Comparison of ENCODE assay signal across 17 cellular contexts in genomic region chr20:46642265-46642942, GRCh38.
"Had no signal": no experiment of that assay in that cellular context is flagged by ENCODE, and none has a peak within 500 bp of the region (broad histone marks: within the 10 kb centered on the region; RNA-seq: fewer than 3 reads in every experiment).

No MANE protein-coding gene starts in this region.

- DNase-seq: activated CD4-positive, alpha-beta T cell treated with anti-CD3 and anti-CD28 coated beads for 48 hours; activated CD8-positive, alpha-beta memory T cell treated with anti-CD3 and anti-CD28 coated beads, Interleukin-2, amount 50 U/mL, for 48 hours; activated CD8-positive, alpha-beta T cell treated with anti-CD3 and anti-CD28 coated beads for 36 hours; activated naive CD8-positive, alpha-beta T cell treated with anti-CD3 and anti-CD28 coated beads, Interleukin-2, amount 10 ng/mL, durations not matched to agents 7 days and 5 days; anterior cingulate cortex; brain microvascular endothelial cell; cerebellar nuclear complex; effector CD8-positive, alpha-beta T cell; foreskin fibroblast; head of caudate nucleus; left colon; naive B cell; pancreas; T-helper 17 cell; thyroid gland; uterus had no signal

- H3K27ac ChIP-seq: brain microvascular endothelial cell, pancreas, thyroid gland, uterus had no signal

- ATAC-seq: activated CD8-positive, alpha-beta T cell treated with anti-CD3 and anti-CD28 coated beads for 36 hours; left colon; pancreas; stimulated activated memory B cell treated with anti-CD40 and anti-IgM and Interleukin-4, amounts not matched to agents 10 μg/mL and 1 μg/mL and 100 μg/mL, for 72 hours; T-helper 17 cell had no signal
